In genomic region chr4:154465085-154465484, GRCh38 we compare ENCODE assay signal across 1 cellular context.
A peak's percentile ranks its signal among the peaks of the same experiment; 100 is the strongest.
TF ChIP-seq lines count a peak whose summit lies in the region.

No MANE protein-coding gene starts in this region.

TF ChIP-seq in K562, 482 proteins besides CTCF, POLR2A, EP300 and RAD21 (continued from another document):
- TF ChIP-seq CBX3 (IDR thresholded peaks at IDR 0.05; ENCODE audit: borderline replicate concordance in 1 of 2, low read length in 2 of 2) (0 out of 3 replicates have a peak, but pooled peaks of 1 of the 2 experiments have one; percentile 17), CLOCK (CRISPR knock-in tag; IDR thresholded peaks at IDR 0.05; ENCODE audit: borderline replicate concordance) (no peak), SMAD2 (IDR thresholded peaks at IDR 0.05; ENCODE audit: low read depth, low read length) (no peak), ZNF280B (CRISPR knock-in tag; IDR thresholded peaks at IDR 0.05) (no peak), SNIP1 (IDR thresholded peaks at IDR 0.05; ENCODE audit: low read depth) (no peak), SIX5 (IDR thresholded peaks at IDR 0.05; ENCODE audit: borderline replicate concordance in 1 of 2, insufficient read depth in 1 of 2, low read depth in 1 of 2, low read length in 2 of 2) (no peak), HEY1 (CRISPR knock-in tag; IDR thresholded peaks at IDR 0.05; ENCODE audit: borderline replicate concordance) (no peak), CREB5 (CRISPR knock-in tag; IDR thresholded peaks at IDR 0.05) (no peak), L3MBTL2 (IDR thresholded peaks at IDR 0.05) (0 out of 2 replicates have a peak, but pooled peaks have one; percentile 5), SAFB2 (IDR thresholded peaks at IDR 0.05; ENCODE audit: borderline replicate concordance, low read depth, low read length, severe bottlenecking) (no peak), FOXM1 (IDR thresholded peaks at IDR 0.05; ENCODE audit: low read depth) (no peak), FOXM1 (CRISPR knock-in tag; IDR thresholded peaks at IDR 0.05; ENCODE audit: low read depth) (no peak), ZNF121 (CRISPR knock-in tag; conservative IDR thresholded peaks at IDR 0.05) (no peak), TCF3 (CRISPR knock-in tag; IDR thresholded peaks at IDR 0.05) (no peak), TCFL5 (CRISPR knock-in tag; conservative IDR thresholded peaks at IDR 0.05) (no peak), SRSF1 (IDR thresholded peaks at IDR 0.05; ENCODE audit: low read depth, low read length) (no peak), ZNF324 (CRISPR knock-in tag; IDR thresholded peaks at IDR 0.05) (no peak), BACH1 (tag; IDR thresholded peaks at IDR 0.05) (no peak), ID3 (CRISPR knock-in tag; IDR thresholded peaks at IDR 0.05) (no peak), ID3 (tag; IDR thresholded peaks at IDR 0.05) (no peak), ZNF124 (CRISPR knock-in tag; IDR thresholded peaks at IDR 0.05) (no peak), PREB (CRISPR knock-in tag; IDR thresholded peaks at IDR 0.05) (no peak), ELK3 (CRISPR knock-in tag; IDR thresholded peaks at IDR 0.05) (no peak), SETDB1 (IDR thresholded peaks at IDR 0.05; ENCODE audit: low read length) (no peak), JUND (IDR thresholded peaks at IDR 0.05; ENCODE audit: borderline replicate concordance, low read depth, low read length) (peak; percentile 31; the same call in 1 of the 2 replicates), JUND (tag; IDR thresholded peaks at IDR 0.05; ENCODE audit: borderline replicate concordance, low read depth, low read length) (peak; percentile 33; the same call in 1 of the 3 replicates), MYC (IDR thresholded peaks at IDR 0.05; ENCODE audit: low read depth, low read length) (no peak), MYC (CRISPR knock-in tag; IDR thresholded peaks at IDR 0.05; ENCODE audit: borderline replicate concordance, low read depth) (no peak), CBX8 (IDR thresholded peaks at IDR 0.05; ENCODE audit: borderline replicate concordance, extremely low read depth, low read depth, low read length, poor library complexity, severe bottlenecking) (no peak), MAFF (IDR thresholded peaks at IDR 0.05; ENCODE audit: low read length) (no peak), BRF2 (IDR thresholded peaks at IDR 0.05; ENCODE audit: borderline replicate concordance, insufficient read depth, insufficient read length) (no peak), ELF4 (CRISPR knock-in tag; IDR thresholded peaks at IDR 0.05) (no peak), NFE2L1 (tag; IDR thresholded peaks at IDR 0.05; ENCODE audit: borderline replicate concordance, low read depth) (no peak), LARP7 (IDR thresholded peaks at IDR 0.05) (no peak), ETV6 (IDR thresholded peaks at IDR 0.05; ENCODE audit: borderline replicate concordance in 1 of 2, low read depth in 2 of 2, low read length in 1 of 2) (no peak), ETV6 (CRISPR knock-in tag; IDR thresholded peaks at IDR 0.05; ENCODE audit: borderline replicate concordance) (no peak), FOXA3 (CRISPR knock-in tag; conservative IDR thresholded peaks at IDR 0.05 in 1 of 2, IDR thresholded peaks at IDR 0.05 in 1 of 2) (no peak), SPI1 (IDR thresholded peaks at IDR 0.05; ENCODE audit: borderline replicate concordance, low read depth, low read length) (peak; percentile 66)
